ENCODE assay signal across 12 cellular contexts in genomic region chr10:31706464-31706863, GRCh38.
DNase-seq lines count a peak whose midpoint lies in the region; ATAC-seq, FAIRE-seq and TF ChIP-seq lines count a peak whose summit lies in the region.
"Had no signal": no experiment of that assay in that cellular context is flagged by ENCODE, and none has a peak within 500 bp of the region (broad histone marks: within the 10 kb centered on the region; RNA-seq: fewer than 3 reads in every experiment).

No MANE protein-coding gene starts in this region.

- H3K27ac Mint-ChIP-seq in stimulated activated naive CD8-positive, alpha-beta T cell treated with anti-CD3 and anti-CD28 coated beads, Interleukin-15, Interleukin-2, amounts not matched to agents 100 ng/mL and 50 ng/mL, for 24 hours, result peak overlapping the region; percentile 22
- no peak overlapping the region for H3K27ac Mint-ChIP-seq in stimulated activated naive CD8-positive, alpha-beta T cell treated with anti-CD3 and anti-CD28 coated beads, Interleukin-15, amount 100 ng/mL, for 72 hours
- H3K27ac Mint-ChIP-seq in endodermal cell, result no peak overlapping the region

- H3K9ac ChIP-seq in endodermal cell (ENCODE audit: extremely low read depth, low read length, poor library complexity, severe bottlenecking), result no peak overlapping the region

- peaks cover 6% of the 10 kb centered on the region for H3K9me3 Mint-ChIP-seq in stimulated activated naive CD8-positive, alpha-beta T cell treated with anti-CD3 and anti-CD28 coated beads, Interleukin-15, Interleukin-2, amounts not matched to agents 100 ng/mL and 50 ng/mL, for 24 hours
- H3K9me3 Mint-ChIP-seq in stimulated activated naive CD8-positive, alpha-beta T cell treated with anti-CD3 and anti-CD28 coated beads, Interleukin-15, amount 100 ng/mL, for 72 hours, result peaks cover 8 to 20% of the 10 kb centered on the region in 2 donors
- peaks cover 55% of the 10 kb centered on the region for H3K9me3 Mint-ChIP-seq in endodermal cell

- H3K27me3 ChIP-seq in endodermal cell (ENCODE audit: control insufficient read depth, insufficient read depth, low read length, poor library complexity, severe bottlenecking), result no peaks in the 10 kb centered on the region
- H3K27me3 ChIP-seq in pancreas, result no peaks in the 10 kb centered on the region

- H3K4me1 ChIP-seq in endodermal cell (ENCODE audit: control insufficient read depth, insufficient read depth, low read length) (peaks cover 7% of the 10 kb centered on the region), pancreas (peaks cover 0 to 5% (median 0%) of the 10 kb centered on the region in 3 donors)

- peaks cover 53% of the 10 kb centered on the region for H3K9me3 ChIP-seq in endodermal cell (ENCODE audit: control insufficient read depth, low read length)
- no peaks in the 10 kb centered on the region for H3K9me3 ChIP-seq in pancreas

- H3K36me3 Mint-ChIP-seq in stimulated activated naive CD8-positive, alpha-beta T cell treated with anti-CD3 and anti-CD28 coated beads, Interleukin-15, Interleukin-2, amounts not matched to agents 100 ng/mL and 50 ng/mL, for 24 hours (ENCODE audit: low read depth), result peaks cover 7% of the 10 kb centered on the region
- H3K36me3 Mint-ChIP-seq in endodermal cell (ENCODE audit: low read depth), result peaks cover 21% of the 10 kb centered on the region
- H3K36me3 Mint-ChIP-seq: CD4-positive, CD25-positive, alpha-beta regulatory T cell had no signal

- H3K4me1 Mint-ChIP-seq in stimulated activated naive CD8-positive, alpha-beta T cell treated with anti-CD3 and anti-CD28 coated beads, Interleukin-15, Interleukin-2, amounts not matched to agents 100 ng/mL and 50 ng/mL, for 24 hours (ENCODE audit: low read depth), result peaks cover 38% of the 10 kb centered on the region
- peaks cover 29% of the 10 kb centered on the region for H3K4me1 Mint-ChIP-seq in stimulated activated naive CD8-positive, alpha-beta T cell treated with anti-CD3 and anti-CD28 coated beads, Interleukin-15, amount 100 ng/mL, for 72 hours
- H3K4me1 Mint-ChIP-seq in endodermal cell, result peaks cover 31% of the 10 kb centered on the region

- H3K27ac ChIP-seq in endodermal cell (ENCODE audit: low read depth, low read length) (peak overlapping the region; percentile 96), pancreas (peak overlapping the region in 3 of 4 donors; percentile 18 to 73 (median 71))

- TF ChIP-seq CTCF in endodermal cell (conservative IDR thresholded peaks at IDR 0.05) (no peak), pancreas (IDR thresholded peaks at IDR 0.05) (no peak)

- H3K4me3 ChIP-seq in endodermal cell (ENCODE audit: low read length) (no peak overlapping the region), pancreas (no peak overlapping the region)
- H3K4me3 ChIP-seq: mucosa of descending colon had no signal

- no peak for ATAC-seq in stimulated activated naive CD8-positive, alpha-beta T cell treated with anti-CD3 and anti-CD28 coated beads, Interleukin-15, amount 100 ng/mL, for 72 hours
- no peak for ATAC-seq in pancreas
- ATAC-seq in HG02588 (IDR thresholded peaks at IDR 0.05; ENCODE audit: unreplicated experiment), result no peak
- ATAC-seq in HG03095 (IDR thresholded peaks at IDR 0.05; ENCODE audit: unreplicated experiment), result no peak

- WGBS in endodermal cell (ENCODE audit: insufficient coverage in 1 of 2, insufficient read length in 1 of 2), 2 experiments, result 82 to 89% methylated on average over 3 of the region's 3 CpGs
- WGBS in pancreas, 2 donors, result 57 to 59% methylated on average over 3 of the region's 3 CpGs

- FAIRE-seq in pancreas (lab: Jason Lieb, UNC), result no peak
- FAIRE-seq: bronchial epithelial cell had no signal

- no peak overlapping the region for H3K4me3 Mint-ChIP-seq in stimulated activated naive CD8-positive, alpha-beta T cell treated with anti-CD3 and anti-CD28 coated beads, Interleukin-15, Interleukin-2, amounts not matched to agents 100 ng/mL and 50 ng/mL, for 24 hours
- no peak overlapping the region for H3K4me3 Mint-ChIP-seq in stimulated activated naive CD8-positive, alpha-beta T cell treated with anti-CD3 and anti-CD28 coated beads, Interleukin-15, amount 100 ng/mL, for 72 hours
- H3K4me3 Mint-ChIP-seq in endodermal cell, result no peak overlapping the region
- H3K4me3 Mint-ChIP-seq: CD4-positive, CD25-positive, alpha-beta regulatory T cell had no signal

- intact Hi-C loops in pancreas (cut with DNase I), result no loop called here

- DNase-seq in stimulated activated naive CD8-positive, alpha-beta T cell treated with anti-CD3 and anti-CD28 coated beads, Interleukin-15, amount 100 ng/mL, for 72 hours, result no peak
- no peak for DNase-seq in endodermal cell
- no peak for DNase-seq in pancreas
- no peak for DNase-seq in stimulated activated CD4-positive, alpha-beta T cell treated with anti-CD3 and anti-CD28 coated beads, Interleukin-2, amount 100 ng/mL, for 48 hours
- no peak for DNase-seq in NCI-H1092 treated with DMSO at 0.1 percent for 48 hours (lab: John Stamatoyannopoulos, UW)
- DNase-seq: CD4-positive, CD25-positive, alpha-beta regulatory T cell; mucosa of descending colon; NCI-H1694 had no signal

- H3K27me3 Mint-ChIP-seq in stimulated activated naive CD8-positive, alpha-beta T cell treated with anti-CD3 and anti-CD28 coated beads, Interleukin-15, Interleukin-2, amounts not matched to agents 100 ng/mL and 50 ng/mL, for 24 hours, result no peaks in the 10 kb centered on the region
- no peaks in the 10 kb centered on the region for H3K27me3 Mint-ChIP-seq in stimulated activated naive CD8-positive, alpha-beta T cell treated with anti-CD3 and anti-CD28 coated beads, Interleukin-15, amount 100 ng/mL, for 72 hours
- peaks cover 5% of the 10 kb centered on the region for H3K27me3 Mint-ChIP-seq in endodermal cell (ENCODE audit: insufficient read depth)
- H3K27me3 Mint-ChIP-seq: CD4-positive, CD25-positive, alpha-beta regulatory T cell had no signal

- no peaks in the 10 kb centered on the region for H3K36me3 ChIP-seq in endodermal cell (ENCODE audit: control insufficient read depth, insufficient read depth, low read length)
- no peaks in the 10 kb centered on the region for H3K36me3 ChIP-seq in pancreas
